ENCODE assay signal across 7 cellular contexts in genomic region chr6:3168046-3168445, GRCh38. TPM values are rescaled to one million over a fixed set of nuclear protein-coding genes. Genes with fewer than 3 reads are reported as not detected.
DNase-seq lines count a peak whose midpoint lies in the region; ATAC-seq, FAIRE-seq and TF ChIP-seq lines count a peak whose summit lies in the region.
"Not testable (repeated sequence)": the region's sequence is repeated elsewhere in the genome, so short reads cannot be mapped to it uniquely, and the experiment has no call there.
"Had no signal": no experiment of that assay in that cellular context is flagged by ENCODE, and none has a peak within 500 bp of the region (broad histone marks: within the 10 kb centered on the region; RNA-seq: fewer than 3 reads in every experiment).

No MANE protein-coding gene starts in this region.

- H4K20me1 ChIP-seq in GM23338 (replicated peaks; ENCODE audit: insufficient read depth); H1 (replicated peaks in 1 of 2; ENCODE audit: control insufficient read depth in 1 of 2, insufficient read depth in 2 of 2, low read length in 2 of 2): not testable (repeated sequence)

- H2BK120ac ChIP-seq in H1 (replicated peaks; ENCODE audit: low read depth, low read length): peak overlapping the region; percentile 87

- not testable (repeated sequence) for H3K23me2 ChIP-seq in H1 (ENCODE audit: low read depth, low read length)

- not testable (repeated sequence) for H3K79me1 ChIP-seq in H1 (ENCODE audit: low read depth, low read length)

- not testable (repeated sequence) for H2AK5ac ChIP-seq in H1 (ENCODE audit: low read depth, low read length)

- H3K27me3 Mint-ChIP-seq in GM23338 (ENCODE audit: insufficient read depth, low read depth, poor library complexity): peaks cover 12% of the 10 kb centered on the region

- not testable (repeated sequence) for H3K27me3 ChIP-seq in GM23338 (ENCODE audit: insufficient read depth); HUES6 (ENCODE audit: control insufficient read depth, insufficient read depth, low read length); H1 (replicated peaks in 1 of 4; ENCODE audit: control insufficient read depth in 3 of 4, extremely low read depth in 1 of 4, insufficient read depth in 3 of 4, low read length in 3 of 4)

- POLR2A ChIA-PET in H1 (lab: Charles Lee; ENCODE audit: partially characterized antibody): interaction anchor here (1.2 to 6.8 kb wide), 5 partner anchors 8 to 59 kb away, joined by 3 to 58 read pairs (median 7); partner anchors contain the start of genes TUBB2A and TUBB2B

- H2BK5ac ChIP-seq in H1 (ENCODE audit: low read depth, low read length): peak overlapping the region; percentile 88; the same call in 1 of the 2 replicates

- CTCF ChIA-PET in H1 (lab: Charles Lee; ENCODE audit: partially characterized antibody): interaction anchor here (1.1 to 2.8 kb wide), 3 partner anchors 11 to 83 kb away, joined by 3 to 11 read pairs (median 4); partner anchors contain the start of gene TUBB2A

- not testable (repeated sequence) for H2BK15ac ChIP-seq in H1 (ENCODE audit: low read length)

- not testable (repeated sequence) for H3K4me3 Mint-ChIP-seq in GM23338

- not testable (repeated sequence) for H3K79me2 ChIP-seq in GM23338 (replicated peaks; ENCODE audit: insufficient read depth); H1 (ENCODE audit: control insufficient read depth in 1 of 2, insufficient read depth in 2 of 2, low read length in 2 of 2)

- H3K18ac ChIP-seq in H1 (ENCODE audit: extremely low read depth, low read length): peak overlapping the region; percentile 9; the same call in 1 of the 2 replicates

- not testable (repeated sequence) for H3K23ac ChIP-seq in H1 (ENCODE audit: insufficient read length)

- TF ChIP-seq POLR2A in H1 (IDR thresholded peaks at IDR 0.05; ENCODE audit: control extremely low read depth in 1 of 2, low read depth in 2 of 2, low read length in 2 of 2): not testable (repeated sequence)

- H3K9me2 ChIP-seq in GM23338 (ENCODE audit: insufficient read depth): not testable (repeated sequence)

- not testable (repeated sequence) for H3K4me3 ChIP-seq in GM23338; H1 (ENCODE audit: extremely low read depth in 1 of 4, insufficient read depth in 2 of 4, low read depth in 3 of 4, low read length in 4 of 4)
- peak overlapping the region; percentile 67; the same call in 1 of the 2 replicates for H3K4me3 ChIP-seq in HUES6 (ENCODE audit: low read depth, low read length)

- not testable (repeated sequence) for FAIRE-seq in H1 (lab: Jason Lieb, UNC)

- H3K36me3 ChIP-seq in GM23338 (ENCODE audit: insufficient read depth); HUES6 (ENCODE audit: control insufficient read depth, insufficient read depth, low read length); H1 (ENCODE audit: control insufficient read depth in 2 of 4, insufficient read depth in 4 of 4, low read length in 3 of 4): not testable (repeated sequence)

- DNase-seq in GM23338 (ENCODE audit: low spot score); H1 (ENCODE audit: low read depth in 1 of 2, low spot score in 2 of 2): not testable (repeated sequence)
- DNase-seq in NCI-H82 (lab: John Stamatoyannopoulos, UW) (peak; percentile 61), myocyte (ENCODE audit: low read depth) (peak; percentile 55), posterior vena cava (ENCODE audit: low spot score) (peak; percentile 41)

- H3K56ac ChIP-seq in H1 (replicated peaks; ENCODE audit: insufficient read length, low read depth, low read length): not testable (repeated sequence)

- not testable (repeated sequence) for TF ChIP-seq EP300 in H1 (IDR thresholded peaks at IDR 0.05; ENCODE audit: borderline replicate concordance in 1 of 2, low read depth in 2 of 2, low read length in 2 of 2)

- not testable (repeated sequence) for TF ChIP-seq RAD21 in H1 (IDR thresholded peaks at IDR 0.05 in 1 of 2, conservative IDR thresholded peaks at IDR 0.05 in 1 of 2; ENCODE audit: low read depth in 2 of 2, low read length in 2 of 2)

- H4K91ac ChIP-seq in H1 (replicated peaks; ENCODE audit: insufficient read length, low read length): peak overlapping the region; percentile 74

- ATAC-seq in GM23338: not testable (repeated sequence)

- not testable (repeated sequence) for H4K5ac ChIP-seq in H1 (ENCODE audit: insufficient read length, low read depth, low read length)

- intact Hi-C loops in posterior vena cava (cut with DNase I): not testable (repeated sequence)

- not testable (repeated sequence) for H3K27ac ChIP-seq in GM23338 (ENCODE audit: low read depth); H1 (ENCODE audit: low read depth, low read length)
- H3K27ac ChIP-seq in HUES6 (ENCODE audit: low read depth, low read length): peak overlapping the region; percentile 98; the same call in 1 of the 2 replicates

- peaks cover 47% of the 10 kb centered on the region for H3K4me1 Mint-ChIP-seq in GM23338

- H3K14ac ChIP-seq in H1 (ENCODE audit: insufficient read length): not testable (repeated sequence)

- WGBS in H1 (ENCODE audit: extremely low coverage in 1 of 2, insufficient coverage in 1 of 2, insufficient read length in 1 of 2, insufficient replicate concordance in 2 of 2, low coverage in 1 of 2, low lambda C conversion rate in 2 of 2, missing lambda C conversion rate in 1 of 2), 2 experiments: 95% methylated on average over 10 of the region's 10 CpGs; no CpG with 5 or more reads in 1 of the 2 experiments

- H3K36me3 Mint-ChIP-seq in GM23338 (ENCODE audit: low read depth): not testable (repeated sequence)

- H2BK20ac ChIP-seq in H1 (ENCODE audit: low read length): peak overlapping the region; percentile 98; the same call in 1 of the 2 replicates

- not testable (repeated sequence) for TF ChIP-seq CTCF in GM23338 (conservative IDR thresholded peaks at IDR 0.05; ENCODE audit: low read depth in 2 of 2); H1 (IDR thresholded peaks at IDR 0.05; ENCODE audit: control extremely low read depth in 1 of 3, insufficient read depth in 1 of 3, low read depth in 1 of 3, low read length in 3 of 3)

- H4K8ac ChIP-seq in H1 (ENCODE audit: extremely low read depth, insufficient read depth, low read length): peak overlapping the region; percentile 10; the same call in 1 of the 2 replicates

- H3K4me1 ChIP-seq in GM23338 (ENCODE audit: insufficient read depth) (peaks cover 40% of the 10 kb centered on the region), HUES6 (ENCODE audit: control insufficient read depth, insufficient read depth, low read length) (peaks cover 47% of the 10 kb centered on the region), H1 (replicated peaks in 1 of 4; ENCODE audit: control insufficient read depth in 3 of 4, insufficient read depth in 4 of 4, low read length in 3 of 4) (peaks cover 14 to 34% (median 30%) of the 10 kb centered on the region in 4 experiments)

- peaks cover 21% of the 10 kb centered on the region for H3F3A ChIP-seq in GM23338 (replicated peaks; ENCODE audit: low read depth)

- H3K4ac ChIP-seq in H1 (replicated peaks; ENCODE audit: insufficient read length, low read depth, low read length): not testable (repeated sequence)

- H3K9ac ChIP-seq in HUES6 (ENCODE audit: low read length): peak overlapping the region; percentile 88
- H3K9ac ChIP-seq in H1 (replicated peaks in 1 of 4; ENCODE audit: extremely low read depth in 1 of 4, low read depth in 3 of 4, low read length in 3 of 4): not testable (repeated sequence)

- peak overlapping the region; percentile 90; the same call in 1 of the 2 replicates for H2BK12ac ChIP-seq in H1 (ENCODE audit: low read depth, low read length)

- H3K9me3 ChIP-seq in HUES6 (ENCODE audit: control insufficient read depth, insufficient read depth, low read depth, low read length); H1 (ENCODE audit: insufficient read depth in 2 of 2, low read depth in 1 of 2, low read length in 1 of 2): not testable (repeated sequence)

- not testable (repeated sequence) for H3K9me3 Mint-ChIP-seq in GM23338

- not testable (repeated sequence) for H3K4me2 ChIP-seq in GM23338; H1 (ENCODE audit: insufficient read depth in 1 of 2, low read depth in 2 of 2, low read length in 2 of 2)

- peak overlapping the region; percentile 79 for H3K27ac Mint-ChIP-seq in GM23338

- not testable (repeated sequence) for H2AFZ ChIP-seq in GM23338; H1 (ENCODE audit: low read length)

RNA-seq across cellular contexts. Expression of gene TUBB2A, which starts 10.7 kb away (rescaled TPM):
- total RNA-seq in GM23338 (2014; rRNA removed; shearing (Covaris generic)): 376 and 407 TPM in 2 replicates
- polyA plus RNA-seq in GM23338 (2016; fragmentation: Nextera tagmentation; extraction: Ambion mirVana) (286 and 305 TPM in 2 replicates), H1 (2011; rRNA removed) (315 and 408 TPM in 2 replicates)
- total RNA-seq in H1 (2021; fragmentation: NEBNext Ultra II Directional; extraction: Animal tissue kit (Norgen Biotek cat#: 25700)): 330 and 349 TPM in 2 replicates
- polyA plus RNA-seq in H1 (2011; cell fraction: cytosol; rRNA removed): 319 TPM
- polyA plus RNA-seq in H1 (2011; cell fraction: nucleus; rRNA removed): 327 TPM
- 269 to 376 TPM (median 351 TPM) in 4 replicates for polyA plus RNA-seq in H1 (2012, experiment 1 of 2)
- 288 TPM for polyA plus RNA-seq in H1 (2012, experiment 2 of 2)
- 294 TPM for polyA plus RNA-seq in H1 (2013, experiment 1 of 2)
- polyA plus RNA-seq in H1 (2013, experiment 2 of 2): 283 TPM
- 135 and 152 TPM in 2 replicates for polyA minus RNA-seq in H1 (2011; rRNA and poly(A)+ RNA removed)
- 270 TPM for polyA minus RNA-seq in H1 (2011; cell fraction: cytosol; rRNA and poly(A)+ RNA removed)
- polyA minus RNA-seq in H1 (2011; cell fraction: nucleus; rRNA and poly(A)+ RNA removed): 83.7 TPM
- total RNA-seq in myocyte (328 and 370 TPM in 2 replicates), posterior vena cava (10 to 100 TPM; 58.2 to 73.8 TPM)
- 322 TPM for polyA plus RNA-seq in myocyte (2012)

RNA-seq across cellular contexts. Expression of gene BPHL, which starts 49.5 kb away (rescaled TPM):
- total RNA-seq in GM23338 (2014; rRNA removed; shearing (Covaris generic)): 22.8 and 29.2 TPM in 2 replicates
- polyA plus RNA-seq in GM23338 (2016; fragmentation: Nextera tagmentation; extraction: Ambion mirVana): 38.4 and 45.5 TPM in 2 replicates
- total RNA-seq in H1 (2021; fragmentation: NEBNext Ultra II Directional; extraction: Animal tissue kit (Norgen Biotek cat#: 25700)): 36.4 and 36.6 TPM in 2 replicates
- 21.8 and 24.4 TPM in 2 replicates for polyA plus RNA-seq in H1 (2011; rRNA removed)
- 30.2 TPM for polyA plus RNA-seq in H1 (2011; cell fraction: cytosol; rRNA removed)
- 25.8 TPM for polyA plus RNA-seq in H1 (2011; cell fraction: nucleus; rRNA removed)
- 38.7 to 44.5 TPM (median 39.5 TPM) in 4 replicates for polyA plus RNA-seq in H1 (2012, experiment 1 of 2)
- 19.9 TPM for polyA plus RNA-seq in H1 (2012, experiment 2 of 2)
- 38.8 TPM for polyA plus RNA-seq in H1 (2013, experiment 1 of 2)
- 35.0 TPM for polyA plus RNA-seq in H1 (2013, experiment 2 of 2)
- polyA minus RNA-seq in H1 (2011; rRNA and poly(A)+ RNA removed): 17.2 and 21.9 TPM in 2 replicates
- 14.6 TPM for polyA minus RNA-seq in H1 (2011; cell fraction: cytosol; rRNA and poly(A)+ RNA removed)
- polyA minus RNA-seq in H1 (2011; cell fraction: nucleus; rRNA and poly(A)+ RNA removed): 29.6 TPM
- total RNA-seq in myocyte: 28.7 and 32.9 TPM in 2 replicates
- polyA plus RNA-seq in myocyte (2012): 27.2 TPM
- 10 to 100 TPM in 1 of 2 donors, 1 to 10 TPM in 1; 9.0 to 11.0 TPM for total RNA-seq in posterior vena cava

RNA-seq across cellular contexts. Expression of gene TUBB2B, which starts 59.4 kb away (rescaled TPM):
- total RNA-seq in GM23338 (2014; rRNA removed; shearing (Covaris generic)): 794 and 802 TPM in 2 replicates
- polyA plus RNA-seq in GM23338 (2016; fragmentation: Nextera tagmentation; extraction: Ambion mirVana): 355 and 376 TPM in 2 replicates
- 599 and 612 TPM in 2 replicates for total RNA-seq in H1 (2021; fragmentation: NEBNext Ultra II Directional; extraction: Animal tissue kit (Norgen Biotek cat#: 25700))
- 722 and 951 TPM in 2 replicates for polyA plus RNA-seq in H1 (2011; rRNA removed)
- polyA plus RNA-seq in H1 (2011; cell fraction: cytosol; rRNA removed): 899 TPM
- 619 TPM for polyA plus RNA-seq in H1 (2011; cell fraction: nucleus; rRNA removed)
- 543 to 843 TPM (median 779 TPM) in 4 replicates for polyA plus RNA-seq in H1 (2012, experiment 1 of 2)
- polyA plus RNA-seq in H1 (2012, experiment 2 of 2): 645 TPM
- polyA plus RNA-seq in H1 (2013, experiment 1 of 2): 579 TPM
- 581 TPM for polyA plus RNA-seq in H1 (2013, experiment 2 of 2)
- polyA minus RNA-seq in H1 (2011; rRNA and poly(A)+ RNA removed): 449 and 484 TPM in 2 replicates
- 482 TPM for polyA minus RNA-seq in H1 (2011; cell fraction: cytosol; rRNA and poly(A)+ RNA removed)
- 267 TPM for polyA minus RNA-seq in H1 (2011; cell fraction: nucleus; rRNA and poly(A)+ RNA removed)
- total RNA-seq in myocyte: 112 and 114 TPM in 2 replicates
- polyA plus RNA-seq in myocyte (2012): 71.2 TPM
- 1 to 10 TPM; 3.0 to 5.7 TPM for total RNA-seq in posterior vena cava
- total RNA-seq: CD4-positive, alpha-beta memory T cell had no signal

Comparison
In these comparisons a context has a peak if more than half of its experiments do, and no peak if none do; other contexts are left out.
1. RNA of gene TUBB2B, which starts 59.4 kb away (total RNA-seq): 794 to 802 TPM in GM23338, 599 to 612 TPM in H1 and 112 to 114 TPM in myocyte; 3.0 to 5.7 TPM in posterior vena cava; every median in the first group is over 10 times any median in the second.